In the genomic region with DNA sequence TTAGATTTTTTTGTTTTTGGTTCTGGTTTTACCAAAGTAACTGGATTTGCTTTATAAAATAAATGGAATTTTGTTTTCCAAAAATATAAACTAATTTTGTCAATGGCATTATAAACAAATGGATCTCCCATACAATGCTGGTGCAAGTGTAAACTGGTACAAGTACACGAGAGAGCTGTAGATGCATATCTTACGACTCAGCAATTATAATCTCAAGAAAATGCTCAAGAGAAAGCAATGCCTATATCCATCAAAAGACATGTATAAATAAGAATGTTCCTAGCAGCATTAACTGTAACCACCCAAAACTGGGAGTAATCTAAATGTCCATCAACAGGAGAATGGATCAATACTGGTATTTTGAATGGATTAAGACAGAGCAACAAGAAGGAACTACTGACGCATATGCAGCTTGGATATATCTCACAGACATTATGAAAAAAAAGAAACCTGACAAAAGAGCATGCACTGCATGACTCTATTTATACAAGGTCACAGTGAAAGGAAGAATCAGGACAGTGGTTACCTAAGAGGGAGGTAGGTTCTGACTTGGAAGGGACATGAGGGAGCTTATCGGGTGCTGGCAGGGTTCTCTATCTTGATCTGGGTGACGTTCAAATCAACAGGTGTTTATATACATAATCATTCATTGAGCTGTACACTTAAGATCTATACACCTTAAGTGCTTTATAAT, we compare ENCODE assay signal across 11 cellular contexts. TPM values are rescaled to one million over a fixed set of nuclear protein-coding genes. Genes with fewer than 3 reads are reported as not detected.
DNase-seq lines count a peak whose midpoint lies in the region; ATAC-seq and TF ChIP-seq lines count a peak whose summit lies in the region.
"Had no signal": no experiment of that assay in that cellular context is flagged by ENCODE, and none has a peak within 500 bp of the region (broad histone marks: within the 10 kb centered on the region; RNA-seq: fewer than 3 reads in every experiment).

No MANE protein-coding gene starts in this region.

- WGBS in testis, 2 donors, result 71 to 72% methylated on average over 5 of the region's 5 CpGs

- H3K9me3 ChIP-seq in breast epithelium (no peaks in the 10 kb centered on the region), testis (no peaks in the 10 kb centered on the region), BE2C (no peaks in the 10 kb centered on the region)

- ATAC-seq in left lobe of liver, result peak; percentile 87
- ATAC-seq: HCT116 had no signal

- H3K36me3 ChIP-seq in breast epithelium (no peaks in the 10 kb centered on the region), testis (ENCODE audit: low read depth, missing control alignments) (no peaks in the 10 kb centered on the region), BE2C (peaks cover 83% of the 10 kb centered on the region)

- no peaks in the 10 kb centered on the region for H3K27me3 ChIP-seq in breast epithelium
- no peaks in the 10 kb centered on the region for H3K27me3 ChIP-seq in testis
- no peaks in the 10 kb centered on the region for H3K27me3 ChIP-seq in BE2C

- no peak for TF ChIP-seq POLR2A in breast epithelium (IDR thresholded peaks at IDR 0.05)
- no peak for TF ChIP-seq POLR2A in testis (IDR thresholded peaks at IDR 0.05)

- no TSS peak for BruUV-seq in MCF 10A (replicated peaks; lab: Mats Ljungman, UMichigan)

- H3K27ac Mint-ChIP-seq in MCF 10A (ENCODE audit: low read depth, unreplicated experiment), result peak overlapping the region; percentile 73

- H3K27ac ChIP-seq in breast epithelium, result no peak overlapping the region
- H3K27ac ChIP-seq in VCaP, result peak overlapping the region; percentile 58
- peak overlapping the region; percentile 60 to 71 for H3K27ac ChIP-seq in testis

- peaks cover 98% of the 10 kb centered on the region for H3K36me3 Mint-ChIP-seq in MCF 10A (ENCODE audit: insufficient read depth, unreplicated experiment)

- no peak overlapping the region for H3K4me3 ChIP-seq in breast epithelium
- no peak overlapping the region for H3K4me3 ChIP-seq in testis
- H3K4me3 ChIP-seq in BE2C (ENCODE audit: low read depth, low read length), result no peak overlapping the region

- intact Hi-C loops in MCF 10A (cut with micrococcal nuclease) (no loop called here), breast epithelium (cut with DNase I; ENCODE audit: low total_unique reads) (no loop called here), testis (cut with DNase I; ENCODE audit: low total_unique reads) (no loop called here)

- H3K9me3 Mint-ChIP-seq in MCF 10A (ENCODE audit: unreplicated experiment), result no peaks in the 10 kb centered on the region
- H3K9me3 Mint-ChIP-seq: CD8-positive, alpha-beta memory T cell had no signal

- POLR2A ChIA-PET in MCF 10A (lab: Yijun Ruan, JAX), result interaction anchor here (0.6 to 2.3 kb wide), 4 partner anchors 9 to 380 kb away, joined by 3 to 21 read pairs (median 6); a partner anchor contains a TSS

- no peaks in the 10 kb centered on the region for H3K4me1 Mint-ChIP-seq in MCF 10A (ENCODE audit: insufficient read depth, unreplicated experiment)

- H3K27me3 Mint-ChIP-seq in MCF 10A (ENCODE audit: insufficient read depth, unreplicated experiment), result no peaks in the 10 kb centered on the region
- H3K27me3 Mint-ChIP-seq: CD8-positive, alpha-beta memory T cell had no signal

- DNase-seq in MCF 10A (ENCODE audit: unreplicated experiment) (no peak), breast epithelium (ENCODE audit: low spot score in 2 of 2) (no peak), left lobe of liver (ENCODE audit: low spot score) (no peak), testis (no peak), BE2C (no peak), GM20000 (ENCODE audit: low spot score) (no peak)
- DNase-seq: CD8-positive, alpha-beta memory T cell; NCI-H1436 treated with DMSO at 0.1 percent for 48 hours; NCI-H2081 had no signal

- TF ChIP-seq CTCF in MCF 10A (IDR thresholded peaks at IDR 0.05; ENCODE audit: unreplicated experiment) (no peak), breast epithelium (IDR thresholded peaks at IDR 0.05) (no peak), VCaP (conservative IDR thresholded peaks at IDR 0.05) (no peak), testis (IDR thresholded peaks at IDR 0.05) (no peak), BE2C (IDR thresholded peaks at IDR 0.05; ENCODE audit: low read depth, low read length) (no peak), GM20000 (IDR thresholded peaks at IDR 0.05; ENCODE audit: extremely low read depth, missing control alignments) (no peak)

- H3K4me1 ChIP-seq in breast epithelium, result no peaks in the 10 kb centered on the region
- H3K4me1 ChIP-seq in testis, result peaks cover 19% of the 10 kb centered on the region
- no peaks in the 10 kb centered on the region for H3K4me1 ChIP-seq in BE2C

- CTCF ChIA-PET in MCF 10A (lab: Yijun Ruan, JAX), result interaction anchor here (1.0 to 1.5 kb wide), 2 partner anchors 84 to 384 kb away, joined by 3 read pairs; a partner anchor contains a TSS

- no peak overlapping the region for H3K4me3 Mint-ChIP-seq in MCF 10A (ENCODE audit: unreplicated experiment)
- H3K4me3 Mint-ChIP-seq: CD8-positive, alpha-beta memory T cell had no signal

RNA-seq across cellular contexts. Expression of a gene that starts 9.5 kb away (rescaled TPM):
- 110 and 112 TPM in 2 replicates for total RNA-seq in MCF 10A (2022)
- 100 to 1,000 TPM; 136 to 283 (median 159) TPM for total RNA-seq in breast epithelium
- total RNA-seq in left lobe of liver, result 155 TPM
- 100 to 1,000 TPM; 111 to 122 TPM for total RNA-seq in testis
- polyA plus RNA-seq in testis (ENCODE audit: insufficient read depth, low read depth, low replicate concordance), result 119 TPM
- 102 TPM for polyA plus RNA-seq in BE2C (2012; ENCODE audit: insufficient read depth, insufficient read length, low read depth)

Comparison
In these comparisons a context has a peak if more than half of its experiments do, and no peak if none do; other contexts are left out.
1. H3K27ac ChIP-seq: peak in VCaP (single experiment) and testis (2 of 2); none in breast epithelium (0 of 2).